In genomic region chr9:32969270-32969669, GRCh38 we compare ENCODE assay signal across 19 cellular contexts. TPM values are rescaled to one million over a fixed set of nuclear protein-coding genes. Genes with fewer than 3 reads are reported as not detected.
DNase-seq lines count a peak whose midpoint lies in the region; TF ChIP-seq lines count a peak whose summit lies in the region.
"Had no signal": no experiment of that assay in that cellular context is flagged by ENCODE, and none has a peak within 500 bp of the region (broad histone marks: within the 10 kb centered on the region; RNA-seq: fewer than 3 reads in every experiment).

No MANE protein-coding gene starts in this region.

- no peak overlapping the region for H2AFZ ChIP-seq in smooth muscle cell (ENCODE audit: low read depth)

- no peaks in the 10 kb centered on the region for H3F3A ChIP-seq in smooth muscle cell (ENCODE audit: low read depth)

- H3K9ac ChIP-seq in smooth muscle cell (ENCODE audit: low read depth) = no peak overlapping the region

- WGBS in smooth muscle cell (ENCODE audit: low lambda C conversion rate) = 55% methylated on average over 3 of the region's 3 CpGs

- no peaks in the 10 kb centered on the region for H3K27me3 ChIP-seq in smooth muscle cell (ENCODE audit: low read depth)
- H3K27me3 ChIP-seq: BE2C, transverse colon had no signal

- peak; percentile 39 for DNase-seq in GM03348 (ENCODE audit: low spot score)
- peak; percentile 38 for DNase-seq in M059J (ENCODE audit: low read depth)
- DNase-seq in fibroblast of mammary gland (ENCODE audit: low read depth) = peak; percentile 72
- DNase-seq in smooth muscle cell (lab: John Stamatoyannopoulos, UW; ENCODE audit: unreplicated experiment) = no peak
- DNase-seq in KBM-7 = no peak
- no peak for DNase-seq in activated naive CD4-positive, alpha-beta T cell treated with anti-CD3 and anti-CD28 coated beads, Interleukin-2, amount 50 U/mL, for 16 hours
- no peak for DNase-seq in stimulated activated CD4-positive, alpha-beta T cell treated with anti-CD3 and anti-CD28 coated beads, Interleukin-2, amount 100 ng/mL, for 24 hours
- DNase-seq: activated CD4-positive, alpha-beta T cell treated with anti-CD3 and anti-CD28 coated beads, Interleukin-2, amount 10 ng/mL, durations not matched to agents 24 days and 14 days; activated CD8-positive, alpha-beta memory T cell treated with anti-CD3 and anti-CD28 coated beads, Interleukin-2, amount 50 U/mL, for 48 hours; activated naive CD8-positive, alpha-beta T cell treated with anti-CD3 and anti-CD28 coated beads, Interleukin-2, amount 50 U/mL, for 24 hours; BE2C; Caco-2; dermis blood vessel endothelial cell; kidney glomerular epithelial cell; MV-4-11; NCI-H1694 treated with DMSO at 0.1 percent for 48 hours; Right ventricle myocardium superior; stimulated activated CD4-positive, alpha-beta T cell treated with anti-CD3 and anti-CD28 coated beads, Interleukin-4, amount 100 ng/mL, for 1 hour; transverse colon had no signal

- in situ Hi-C loops in KBM-7 (cut with MboI; ENCODE audit: low pct_unique_long_range_greater_than_20kb, low sequenced_read_pairs) = loop anchor here (25.0 kb wide), 1 partner anchor 382 kb away; no protein-coding TSS in a partner anchor

- TF ChIP-seq CTCF in fibroblast of mammary gland (conservative IDR thresholded peaks at IDR 0.05; ENCODE audit: control insufficient read depth, insufficient read depth, low read depth, low read length) (no peak), smooth muscle cell (IDR thresholded peaks at IDR 0.05; ENCODE audit: borderline replicate concordance, insufficient read depth, poor library complexity, severe bottlenecking) (no peak)

- H3K4me2 ChIP-seq in smooth muscle cell = peak overlapping the region; percentile 31

- H3K9me3 ChIP-seq in smooth muscle cell (replicated peaks; ENCODE audit: low read depth) = no peaks in the 10 kb centered on the region
- H3K9me3 ChIP-seq: BE2C, Caco-2, transverse colon had no signal

- peaks cover 7% of the 10 kb centered on the region for H3K36me3 ChIP-seq in smooth muscle cell (ENCODE audit: low read depth)

- H4K20me1 ChIP-seq in smooth muscle cell (ENCODE audit: low read depth) = no peaks in the 10 kb centered on the region

- peak overlapping the region; percentile 50 for H3K27ac ChIP-seq in smooth muscle cell (ENCODE audit: low read depth)
- H3K27ac ChIP-seq: transverse colon had no signal

- no peaks in the 10 kb centered on the region for H3K79me2 ChIP-seq in smooth muscle cell (ENCODE audit: low read depth)

- H3K4me3 ChIP-seq in fibroblast of mammary gland (ENCODE audit: control insufficient read depth, low read depth, low read length) (no peak overlapping the region), smooth muscle cell (no peak overlapping the region)
- H3K4me3 ChIP-seq: transverse colon had no signal

- no peaks in the 10 kb centered on the region for H3K4me1 ChIP-seq in smooth muscle cell (ENCODE audit: low read depth)
- H3K4me1 ChIP-seq: BE2C, Caco-2, transverse colon had no signal

RNA-seq across cellular contexts. Expression of gene APTX, which starts 32.2 kb away (rescaled TPM):
- total RNA-seq in M059J (2014; rRNA removed; shearing (Covaris generic)) = 47.6 and 53.1 TPM in 2 replicates
- total RNA-seq in smooth muscle cell = 39.0 and 39.6 TPM in 2 replicates
- polyA plus RNA-seq in smooth muscle cell = 33.8 and 41.7 TPM in 2 replicates

RNA-seq across cellular contexts. Expression of gene DNAJA1, which starts 55.8 kb away (rescaled TPM):
- total RNA-seq in M059J (2014; rRNA removed; shearing (Covaris generic)) = 265 and 312 TPM in 2 replicates
- total RNA-seq in smooth muscle cell = 151 and 161 TPM in 2 replicates
- 141 and 152 TPM in 2 replicates for polyA plus RNA-seq in smooth muscle cell

Comparison
In these comparisons a context has a peak if more than half of its experiments do, and no peak if none do; other contexts are left out.
1. DNase-seq: peak in GM03348 (single experiment), M059J (single experiment) and fibroblast of mammary gland (single experiment); none in smooth muscle cell (single experiment), KBM-7 (single experiment), activated naive CD4-positive, alpha-beta T cell treated with anti-CD3 and anti-CD28 coated beads, Interleukin-2, amount 50 U/mL, for 16 hours (single experiment) and stimulated activated CD4-positive, alpha-beta T cell treated with anti-CD3 and anti-CD28 coated beads, Interleukin-2, amount 100 ng/mL, for 24 hours (0 of 2).